Comparison of ENCODE assay signal across 8 cellular contexts in the genomic region with DNA sequence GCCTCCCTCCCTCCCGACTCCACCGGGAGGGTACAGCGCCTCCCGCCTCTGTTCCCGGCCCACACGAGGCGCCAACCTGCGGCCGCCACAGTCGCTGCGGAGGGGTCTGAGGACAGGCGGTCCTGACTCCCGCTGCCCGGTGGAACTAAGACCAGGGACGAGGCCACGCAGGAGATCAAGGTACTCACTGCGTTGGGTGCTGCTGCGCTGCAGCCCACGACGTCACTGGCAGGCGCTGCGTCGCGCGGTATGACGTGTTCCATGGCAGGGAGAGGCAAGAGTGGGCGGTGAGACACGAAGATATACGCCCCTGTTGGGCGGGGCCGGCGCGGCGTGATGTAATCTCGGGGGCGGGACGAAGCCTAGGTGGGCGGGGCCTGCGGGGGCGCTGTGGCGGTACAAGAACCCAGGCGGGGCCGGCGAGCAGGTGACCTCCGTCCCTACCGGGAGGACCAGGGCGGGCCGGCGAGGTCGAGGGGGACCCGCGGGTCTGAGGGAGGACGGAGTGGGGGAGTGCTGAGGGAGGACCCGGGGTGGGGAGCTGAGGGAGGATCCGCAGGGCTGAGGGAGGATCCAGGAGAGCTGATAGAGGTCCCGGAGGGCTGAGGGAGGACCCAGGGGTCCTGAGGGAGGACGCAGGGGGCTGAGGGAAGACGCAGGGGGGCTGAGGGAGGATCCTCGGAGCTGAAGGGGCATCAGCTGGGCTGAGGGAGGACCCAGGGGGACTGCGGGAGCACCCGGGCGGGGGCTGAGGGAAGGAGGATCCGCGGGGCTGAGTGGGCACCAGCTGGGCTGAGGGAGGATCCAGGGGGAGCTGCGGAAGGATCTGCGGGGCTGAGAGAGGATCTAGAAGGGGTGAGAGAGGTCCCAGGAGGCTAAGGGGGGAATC. TPM values are rescaled to one million over a fixed set of nuclear protein-coding genes. Genes with fewer than 3 reads are reported as not detected.
DNase-seq lines count a peak whose midpoint lies in the region; TF ChIP-seq lines count a peak whose summit lies in the region.

A gene (minus strand): TSS at position 227 of the 889 bp plus-strand sequence. CDS start 1,039 bp downstream, outside the sequence.

- H3K9me2 ChIP-seq in Loucy (replicated peaks; ENCODE audit: low read depth, low read length): no peaks in the 10 kb centered on the region

- peak; percentile 99 for TF ChIP-seq POLR2A in Raji (IDR thresholded peaks at IDR 0.05; ENCODE audit: insufficient read depth, low read depth, low read length)

- H3K27me3 ChIP-seq in H7 (ENCODE audit: control insufficient read depth, insufficient read depth, low read length) (peaks cover 9% of the 10 kb centered on the region), Loucy (ENCODE audit: insufficient read depth, low read length, poor library complexity, severe bottlenecking) (no peaks in the 10 kb centered on the region)

- H3K4me2 ChIP-seq in Loucy (ENCODE audit: low read depth, low read length, poor library complexity, severe bottlenecking): peak within 1 kb of the TSS; percentile 86

- H2AFZ ChIP-seq in Loucy (ENCODE audit: low read length): peak within 1 kb of the TSS; percentile 99

- no peaks in the 10 kb centered on the region for H3K27me3 Mint-ChIP-seq in nephron (ENCODE audit: low read depth)
- H3K27me3 Mint-ChIP-seq in stimulated activated naive CD8-positive, alpha-beta T cell treated with anti-CD3 and anti-CD28 coated beads, Interleukin-15, Interleukin-2, amounts not matched to agents 100 ng/mL and 50 ng/mL, for 24 hours: no peaks in the 10 kb centered on the region

- peaks cover 9% of the 10 kb centered on the region for H3K36me3 Mint-ChIP-seq in nephron (ENCODE audit: low read depth)
- H3K36me3 Mint-ChIP-seq in stimulated activated naive CD8-positive, alpha-beta T cell treated with anti-CD3 and anti-CD28 coated beads, Interleukin-15, Interleukin-2, amounts not matched to agents 100 ng/mL and 50 ng/mL, for 24 hours (ENCODE audit: low read depth): peaks cover 9% of the 10 kb centered on the region

- H3K9me3 Mint-ChIP-seq in nephron: no peaks in the 10 kb centered on the region
- H3K9me3 Mint-ChIP-seq in stimulated activated naive CD8-positive, alpha-beta T cell treated with anti-CD3 and anti-CD28 coated beads, Interleukin-15, Interleukin-2, amounts not matched to agents 100 ng/mL and 50 ng/mL, for 24 hours: no peaks in the 10 kb centered on the region

- no peaks in the 10 kb centered on the region for H3F3A ChIP-seq in Loucy (ENCODE audit: low read depth)

- peak within 1 kb of the TSS; percentile 94 for H3K4me3 ChIP-seq in H7 (ENCODE audit: insufficient read depth, low read depth, low read length)
- H3K4me3 ChIP-seq in Loucy (ENCODE audit: low read length, poor library complexity, severe bottlenecking): peak within 1 kb of the TSS; percentile 94
- peak within 1 kb of the TSS; percentile 95 for H3K4me3 ChIP-seq in fibroblast of pulmonary artery (replicated peaks; ENCODE audit: low read depth, low read length)

- peaks cover 16% of the 10 kb centered on the region for H3K4me1 ChIP-seq in Loucy (ENCODE audit: insufficient read depth, low read length, poor library complexity, severe bottlenecking)

- peaks cover 16% of the 10 kb centered on the region for H3K4me1 Mint-ChIP-seq in nephron
- peaks cover 26% of the 10 kb centered on the region for H3K4me1 Mint-ChIP-seq in stimulated activated naive CD8-positive, alpha-beta T cell treated with anti-CD3 and anti-CD28 coated beads, Interleukin-15, Interleukin-2, amounts not matched to agents 100 ng/mL and 50 ng/mL, for 24 hours (ENCODE audit: low read depth)

- TF ChIP-seq CTCF in Loucy (conservative IDR thresholded peaks at IDR 0.05; ENCODE audit: low read length): no peak; the same call in 1 of the 2 replicates
- TF ChIP-seq CTCF in fibroblast of pulmonary artery (IDR thresholded peaks at IDR 0.05; ENCODE audit: low read length, missing control alignments): no peak
- TF ChIP-seq CTCF in nephron (IDR thresholded peaks at IDR 0.05; ENCODE audit: unreplicated experiment in 3 of 3): no peak

- H4K20me1 ChIP-seq in Loucy (ENCODE audit: insufficient read depth, low read length, poor library complexity, severe bottlenecking): peaks cover 4% of the 10 kb centered on the region

- H3K9me3 ChIP-seq in Loucy (ENCODE audit: insufficient read depth, low read depth, low read length): no peaks in the 10 kb centered on the region

- DNase-seq in ELF-1 (ENCODE audit: low read depth, low spot score): peak; percentile 97
- DNase-seq in H7: peak; percentile 99
- peak; percentile 98 for DNase-seq in activated T-helper 9 cell treated with anti-CD3 and anti-CD28 coated beads, Interleukin-2, amount 50 U/mL, for 16 hours (ENCODE audit: low read depth)
- DNase-seq in fibroblast of pulmonary artery (ENCODE audit: low read depth): peak; percentile 97

- peak within 1 kb of the TSS; percentile 90 for H3K9ac ChIP-seq in Loucy (ENCODE audit: low read depth, low read length, poor library complexity, severe bottlenecking)

- H3K36me3 ChIP-seq in H7 (replicated peaks; ENCODE audit: control insufficient read depth, insufficient read depth, low read length) (peaks cover 8% of the 10 kb centered on the region), Loucy (ENCODE audit: insufficient read depth, low read length) (no peaks in the 10 kb centered on the region; the same call in 1 of the 2 replicates)

- H3K4me3 Mint-ChIP-seq in nephron: peak within 1 kb of the TSS; percentile 90 to 98 (median 95)
- H3K4me3 Mint-ChIP-seq in stimulated activated naive CD8-positive, alpha-beta T cell treated with anti-CD3 and anti-CD28 coated beads, Interleukin-15, Interleukin-2, amounts not matched to agents 100 ng/mL and 50 ng/mL, for 24 hours: peak within 1 kb of the TSS; percentile 91

- peak within 1 kb of the TSS; percentile 77 to 96 (median 96) for H3K27ac Mint-ChIP-seq in nephron
- peak within 1 kb of the TSS; percentile 89 for H3K27ac Mint-ChIP-seq in stimulated activated naive CD8-positive, alpha-beta T cell treated with anti-CD3 and anti-CD28 coated beads, Interleukin-15, Interleukin-2, amounts not matched to agents 100 ng/mL and 50 ng/mL, for 24 hours

- H3K79me2 ChIP-seq in Loucy (ENCODE audit: insufficient read depth, low read length): peaks cover 29% of the 10 kb centered on the region

RNA-seq across cellular contexts. Expression of the gene that starts here (rescaled TPM):
- total RNA-seq in H7 (2014; rRNA removed; shearing (Covaris generic)): 109 and 172 TPM in 2 replicates

Comparison
In these comparisons a context has a peak if more than half of its experiments do, and no peak if none do; other contexts are left out.
1. Peak in every context shown above with its lines: DNase-seq and H3K4me3 ChIP-seq.